ENCODE assay signal across 10 cellular contexts in the genomic region with DNA sequence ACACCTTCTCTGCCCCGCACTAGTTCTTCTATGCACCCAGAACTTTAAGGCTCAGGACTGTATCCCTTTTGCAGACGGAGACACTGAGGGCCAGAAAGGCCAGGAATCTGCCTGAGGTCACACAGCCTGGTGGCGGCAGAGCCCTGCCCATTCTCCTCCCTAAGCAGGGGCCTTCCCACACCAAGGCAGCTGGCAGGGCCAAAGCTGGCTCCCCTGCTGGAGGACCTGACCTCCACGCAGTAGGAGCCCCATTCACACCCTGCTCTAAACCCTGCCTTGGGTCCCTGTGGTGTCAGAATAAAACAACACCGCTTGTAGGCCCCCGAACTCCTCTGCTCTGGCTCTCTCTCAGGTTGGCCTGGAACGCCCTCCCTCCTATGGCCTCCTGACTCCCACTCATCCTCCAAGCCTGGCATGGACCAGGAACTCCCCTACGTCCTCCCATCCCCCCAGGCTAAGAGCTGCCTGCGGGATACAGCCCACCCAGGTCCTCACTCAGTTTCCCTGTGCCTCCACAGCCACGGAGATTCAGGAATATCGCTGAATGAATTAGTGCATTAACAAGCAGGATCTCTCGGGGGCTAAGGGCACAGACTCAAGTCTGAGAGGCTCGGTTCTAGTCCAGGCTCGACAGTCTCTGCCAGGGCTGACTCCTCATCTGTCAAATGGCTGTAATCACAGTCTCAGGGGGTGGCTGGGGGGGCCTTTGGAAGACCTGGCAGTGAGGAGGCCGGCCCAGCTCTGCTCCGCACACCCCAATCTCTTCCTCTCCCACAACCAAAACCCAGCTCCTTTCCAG. TPM values are rescaled to one million over a fixed set of nuclear protein-coding genes. Genes with fewer than 3 reads are reported as not detected.
A peak's percentile ranks its signal among the peaks of the same experiment; 100 is the strongest.
DNase-seq lines count a peak whose midpoint lies in the region; ATAC-seq and TF ChIP-seq lines count a peak whose summit lies in the region.
"Had no signal": no experiment of that assay in that cellular context is flagged by ENCODE, and none has a peak within 500 bp of the region (broad histone marks: within the 10 kb centered on the region; RNA-seq: fewer than 3 reads in every experiment).

No MANE protein-coding gene starts in this region.

- H4K20me1 ChIP-seq in BLaER1 = peaks cover 42% of the 10 kb centered on the region

- peaks cover 16% of the 10 kb centered on the region for H3K9me3 ChIP-seq in BLaER1
- no peaks in the 10 kb centered on the region for H3K9me3 ChIP-seq in iPS-18a (ENCODE audit: control insufficient read depth, low read depth, low read length)
- no peaks in the 10 kb centered on the region for H3K9me3 ChIP-seq in psoas muscle

- H3K36me3 ChIP-seq in BLaER1 (peaks cover 53% of the 10 kb centered on the region), iPS-18a (ENCODE audit: control insufficient read depth, low read depth, low read length) (peaks cover 28% of the 10 kb centered on the region), psoas muscle (ENCODE audit: insufficient read depth in 1 of 2, low read depth in 1 of 2) (peaks cover 10 to 47% of the 10 kb centered on the region in 2 donors)

- peak overlapping the region; percentile 89 for H3K4me2 ChIP-seq in BLaER1

- H3K27ac ChIP-seq in BLaER1 (peak overlapping the region; percentile 51), angular gyrus (ENCODE audit: low read depth, low read length) (peak overlapping the region; percentile 95), iPS-18a (ENCODE audit: low read length) (no peak overlapping the region), psoas muscle (peak overlapping the region; percentile 90)
- H3K27ac ChIP-seq: VCaP had no signal

- H3K4me1 ChIP-seq in BLaER1 = peaks cover 46% of the 10 kb centered on the region
- H3K4me1 ChIP-seq in iPS-18a (ENCODE audit: control insufficient read depth, low read depth, low read length) = peaks cover 5% of the 10 kb centered on the region
- H3K4me1 ChIP-seq in psoas muscle = peaks cover 27% of the 10 kb centered on the region

- WGBS in psoas muscle, 3 donors = 37 to 52% (median 47%) methylated on average over 15 to 16 of the region's 16 CpGs

- ATAC-seq in psoas muscle (peak in 1 of 4 donors; percentile 0), HG02678 (IDR thresholded peaks at IDR 0.05; ENCODE audit: unreplicated experiment) (no peak)

- H3K27me3 ChIP-seq in BLaER1 = no peaks in the 10 kb centered on the region
- no peaks in the 10 kb centered on the region for H3K27me3 ChIP-seq in iPS-18a (ENCODE audit: control insufficient read depth, insufficient read depth, low read length)
- H3K27me3 ChIP-seq in psoas muscle (ENCODE audit: insufficient read depth in 3 of 3, low read length in 2 of 3) = no peaks in the 10 kb centered on the region

- H3K4me3 ChIP-seq in BLaER1 (0 out of 2 replicates have a peak overlapping the region, but pooled peaks have one; percentile 28), iPS-18a (ENCODE audit: low read length) (peak overlapping the region; percentile 1), psoas muscle (peak overlapping the region; percentile 97)

- TF ChIP-seq CTCF in psoas muscle (IDR thresholded peaks at IDR 0.05) = no peak

- in situ Hi-C loops in ACHN (cut with HindIII; ENCODE audit: low pct_ligation_motif_present, low pct_unique_long_range_greater_than_20kb, low sequenced_read_pairs) = no loop called here

- no peak for DNase-seq in psoas muscle
- DNase-seq in anterior cingulate cortex (lab: John Stamatoyannopoulos, UW) = no peak
- no peak for DNase-seq in ACHN
- DNase-seq in effector CD8-positive, alpha-beta T cell (lab: John Stamatoyannopoulos, UW) = no peak
- DNase-seq: NCI-H1417 had no signal

- peak overlapping the region; percentile 35; the same call in 1 of the 2 replicates for H3K9ac ChIP-seq in BLaER1
- H3K9ac ChIP-seq in iPS-18a (ENCODE audit: low read length) = no peak overlapping the region

- intact Hi-C loops in psoas muscle (cut with DNase I) = no loop called here

RNA-seq across cellular contexts. Expression of a gene that starts 2.8 kb away (rescaled TPM):
- total RNA-seq in psoas muscle = 10 to 100 TPM; 20.3 to 26.1 (median 24.4) TPM
- polyA plus RNA-seq in psoas muscle = 10 to 100 TPM; 18.5 to 35.5 (median 31.0) TPM

RNA-seq across cellular contexts. Expression of a gene that starts 19.1 kb away (rescaled TPM):
- 100 to 1,000 TPM; 369 to 854 (median 688) TPM for total RNA-seq in psoas muscle
- 100 to 1,000 TPM; 310 to 845 (median 778) TPM for polyA plus RNA-seq in psoas muscle

RNA-seq across cellular contexts. Expression of a gene that starts 20.2 kb away (rescaled TPM):
- 10 to 100 TPM in 3 of 4 donors, 1 to 10 TPM in 1; 8.9 to 52.6 (median 27.3) TPM for total RNA-seq in psoas muscle
- polyA plus RNA-seq in psoas muscle = 10 to 100 TPM; 14.0 to 31.4 (median 14.8) TPM

RNA-seq across cellular contexts. Expression of a gene that starts 34.0 kb away (rescaled TPM):
- under 1 TPM in 2 of 4 donors, not detected in 2; 0.40 to 0.44 TPM for total RNA-seq in psoas muscle
- polyA plus RNA-seq in psoas muscle = under 1 TPM in 2 of 3 donors, not detected in 1; 0.05 to 0.12 TPM

RNA-seq across cellular contexts. Expression of a gene that starts 41.1 kb away (rescaled TPM):
- total RNA-seq in psoas muscle = 10 to 100 TPM in 3 of 4 donors, 1 to 10 TPM in 1; 9.7 to 17.4 (median 12.2) TPM
- polyA plus RNA-seq in psoas muscle = 10 to 100 TPM; 16.6 to 39.6 (median 37.1) TPM

Comparison
In these comparisons a context has a peak if more than half of its experiments do, and no peak if none do; other contexts are left out.
1. H3K4me3 ChIP-seq: peak in every context shown above with its lines; median percentile 97 in psoas muscle; 28 in BLaER1; 1 in iPS-18a.